ENCODE assay signal across 1 cellular context in the genomic region with DNA sequence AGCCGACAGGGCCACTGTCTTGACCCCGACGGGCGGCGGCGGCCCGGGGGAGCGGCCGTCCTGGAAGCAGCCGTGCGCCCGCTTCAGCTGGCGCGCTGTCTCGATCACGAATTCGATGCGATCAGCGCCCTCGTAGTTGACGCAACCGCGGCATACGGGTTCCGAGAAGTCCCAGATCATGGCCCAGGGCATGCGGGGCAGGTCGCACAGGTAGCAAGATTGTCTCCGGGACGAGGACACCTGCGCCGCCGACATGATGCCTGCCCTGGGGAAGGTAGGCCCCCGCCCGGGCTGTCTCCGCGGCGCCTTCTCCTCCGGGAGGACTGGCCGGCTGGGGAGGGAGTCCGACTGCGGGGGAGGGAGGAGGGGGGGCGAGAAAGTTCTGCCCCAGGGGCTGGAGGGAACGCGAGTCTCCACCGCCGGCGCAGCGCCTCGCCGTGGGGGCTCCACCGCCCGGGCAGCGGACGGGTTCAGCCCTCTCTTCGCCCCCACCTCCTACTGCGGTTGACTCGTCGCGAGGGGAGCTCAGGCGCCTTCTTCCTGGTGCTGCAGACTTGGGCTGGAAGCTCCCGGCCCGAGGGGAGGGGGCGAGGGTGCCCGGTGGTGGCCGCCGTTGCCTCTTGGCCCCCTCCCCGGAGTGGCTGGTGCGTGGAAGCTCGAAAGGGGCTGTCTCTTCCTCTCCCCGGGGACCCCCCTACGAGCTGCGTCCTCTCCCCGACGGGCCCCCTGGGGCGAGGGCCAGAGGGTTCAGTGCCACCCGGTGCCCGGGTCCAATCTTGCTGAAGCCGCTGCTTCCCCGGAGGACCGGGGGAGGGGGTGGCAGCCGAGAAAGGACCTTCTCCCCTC.
A peak's percentile ranks its signal among the peaks of the same experiment; 100 is the strongest.
TF ChIP-seq lines count a peak whose summit lies in the region.

No MANE protein-coding gene starts in this region.

TF ChIP-seq in GM12878, 131 proteins besides CTCF, POLR2A, EP300 and RAD21 (continued from another document):
- TF ChIP-seq, protein P1, sequence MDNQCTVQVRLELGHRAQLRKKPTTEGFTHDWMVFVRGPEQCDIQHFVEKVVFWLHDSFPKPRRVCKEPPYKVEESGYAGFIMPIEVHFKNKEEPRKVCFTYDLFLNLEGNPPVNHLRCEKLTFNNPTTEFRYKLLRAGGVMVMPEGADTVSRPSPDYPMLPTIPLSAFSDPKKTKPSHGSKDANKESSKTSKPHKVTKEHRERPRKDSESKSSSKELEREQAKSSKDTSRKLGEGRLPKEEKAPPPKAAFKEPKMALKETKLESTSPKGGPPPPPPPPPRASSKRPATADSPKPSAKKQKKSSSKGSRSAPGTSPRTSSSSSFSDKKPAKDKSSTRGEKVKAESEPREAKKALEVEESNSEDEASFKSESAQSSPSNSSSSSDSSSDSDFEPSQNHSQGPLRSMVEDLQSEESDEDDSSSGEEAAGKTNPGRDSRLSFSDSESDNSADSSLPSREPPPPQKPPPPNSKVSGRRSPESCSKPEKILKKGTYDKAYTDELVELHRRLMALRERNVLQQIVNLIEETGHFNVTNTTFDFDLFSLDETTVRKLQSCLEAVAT (IDR thresholded peaks at IDR 0.05), result peak; percentile 89; the same call in 1 of the 2 replicates
- TF ChIP-seq, protein P2, sequence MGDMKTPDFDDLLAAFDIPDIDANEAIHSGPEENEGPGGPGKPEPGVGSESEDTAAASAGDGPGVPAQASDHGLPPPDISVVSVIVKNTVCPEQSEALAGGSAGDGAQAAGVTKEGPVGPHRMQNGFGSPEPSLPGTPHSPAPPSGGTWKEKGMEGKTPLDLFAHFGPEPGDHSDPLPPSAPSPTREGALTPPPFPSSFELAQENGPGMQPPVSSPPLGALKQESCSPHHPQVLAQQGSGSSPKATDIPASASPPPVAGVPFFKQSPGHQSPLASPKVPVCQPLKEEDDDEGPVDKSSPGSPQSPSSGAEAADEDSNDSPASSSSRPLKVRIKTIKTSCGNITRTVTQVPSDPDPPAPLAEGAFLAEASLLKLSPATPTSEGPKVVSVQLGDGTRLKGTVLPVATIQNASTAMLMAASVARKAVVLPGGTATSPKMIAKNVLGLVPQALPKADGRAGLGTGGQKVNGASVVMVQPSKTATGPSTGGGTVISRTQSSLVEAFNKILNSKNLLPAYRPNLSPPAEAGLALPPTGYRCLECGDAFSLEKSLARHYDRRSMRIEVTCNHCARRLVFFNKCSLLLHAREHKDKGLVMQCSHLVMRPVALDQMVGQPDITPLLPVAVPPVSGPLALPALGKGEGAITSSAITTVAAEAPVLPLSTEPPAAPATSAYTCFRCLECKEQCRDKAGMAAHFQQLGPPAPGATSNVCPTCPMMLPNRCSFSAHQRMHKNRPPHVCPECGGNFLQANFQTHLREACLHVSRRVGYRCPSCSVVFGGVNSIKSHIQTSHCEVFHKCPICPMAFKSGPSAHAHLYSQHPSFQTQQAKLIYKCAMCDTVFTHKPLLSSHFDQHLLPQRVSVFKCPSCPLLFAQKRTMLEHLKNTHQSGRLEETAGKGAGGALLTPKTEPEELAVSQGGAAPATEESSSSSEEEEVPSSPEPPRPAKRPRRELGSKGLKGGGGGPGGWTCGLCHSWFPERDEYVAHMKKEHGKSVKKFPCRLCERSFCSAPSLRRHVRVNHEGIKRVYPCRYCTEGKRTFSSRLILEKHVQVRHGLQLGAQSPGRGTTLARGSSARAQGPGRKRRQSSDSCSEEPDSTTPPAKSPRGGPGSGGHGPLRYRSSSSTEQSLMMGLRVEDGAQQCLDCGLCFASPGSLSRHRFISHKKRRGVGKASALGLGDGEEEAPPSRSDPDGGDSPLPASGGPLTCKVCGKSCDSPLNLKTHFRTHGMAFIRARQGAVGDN (IDR thresholded peaks at IDR 0.05), result peak; percentile 69
- TF ChIP-seq, protein P3, sequence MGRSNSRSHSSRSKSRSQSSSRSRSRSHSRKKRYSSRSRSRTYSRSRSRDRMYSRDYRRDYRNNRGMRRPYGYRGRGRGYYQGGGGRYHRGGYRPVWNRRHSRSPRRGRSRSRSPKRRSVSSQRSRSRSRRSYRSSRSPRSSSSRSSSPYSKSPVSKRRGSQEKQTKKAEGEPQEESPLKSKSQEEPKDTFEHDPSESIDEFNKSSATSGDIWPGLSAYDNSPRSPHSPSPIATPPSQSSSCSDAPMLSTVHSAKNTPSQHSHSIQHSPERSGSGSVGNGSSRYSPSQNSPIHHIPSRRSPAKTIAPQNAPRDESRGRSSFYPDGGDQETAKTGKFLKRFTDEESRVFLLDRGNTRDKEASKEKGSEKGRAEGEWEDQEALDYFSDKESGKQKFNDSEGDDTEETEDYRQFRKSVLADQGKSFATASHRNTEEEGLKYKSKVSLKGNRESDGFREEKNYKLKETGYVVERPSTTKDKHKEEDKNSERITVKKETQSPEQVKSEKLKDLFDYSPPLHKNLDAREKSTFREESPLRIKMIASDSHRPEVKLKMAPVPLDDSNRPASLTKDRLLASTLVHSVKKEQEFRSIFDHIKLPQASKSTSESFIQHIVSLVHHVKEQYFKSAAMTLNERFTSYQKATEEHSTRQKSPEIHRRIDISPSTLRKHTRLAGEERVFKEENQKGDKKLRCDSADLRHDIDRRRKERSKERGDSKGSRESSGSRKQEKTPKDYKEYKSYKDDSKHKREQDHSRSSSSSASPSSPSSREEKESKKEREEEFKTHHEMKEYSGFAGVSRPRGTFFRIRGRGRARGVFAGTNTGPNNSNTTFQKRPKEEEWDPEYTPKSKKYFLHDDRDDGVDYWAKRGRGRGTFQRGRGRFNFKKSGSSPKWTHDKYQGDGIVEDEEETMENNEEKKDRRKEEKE (IDR thresholded peaks at IDR 0.05), result no peak
- TF ChIP-seq SUZ12 (IDR thresholded peaks at IDR 0.05; ENCODE audit: unreplicated experiment), result no peak
- 0 out of 2 replicates have a peak, but pooled peaks have one; percentile 42 for TF ChIP-seq IKZF1 (conservative IDR thresholded peaks at IDR 0.05)
- TF ChIP-seq, protein P4, sequence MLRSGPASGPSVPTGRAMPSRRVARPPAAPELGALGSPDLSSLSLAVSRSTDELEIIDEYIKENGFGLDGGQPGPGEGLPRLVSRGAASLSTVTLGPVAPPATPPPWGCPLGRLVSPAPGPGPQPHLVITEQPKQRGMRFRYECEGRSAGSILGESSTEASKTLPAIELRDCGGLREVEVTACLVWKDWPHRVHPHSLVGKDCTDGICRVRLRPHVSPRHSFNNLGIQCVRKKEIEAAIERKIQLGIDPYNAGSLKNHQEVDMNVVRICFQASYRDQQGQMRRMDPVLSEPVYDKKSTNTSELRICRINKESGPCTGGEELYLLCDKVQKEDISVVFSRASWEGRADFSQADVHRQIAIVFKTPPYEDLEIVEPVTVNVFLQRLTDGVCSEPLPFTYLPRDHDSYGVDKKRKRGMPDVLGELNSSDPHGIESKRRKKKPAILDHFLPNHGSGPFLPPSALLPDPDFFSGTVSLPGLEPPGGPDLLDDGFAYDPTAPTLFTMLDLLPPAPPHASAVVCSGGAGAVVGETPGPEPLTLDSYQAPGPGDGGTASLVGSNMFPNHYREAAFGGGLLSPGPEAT (IDR thresholded peaks at IDR 0.05; ENCODE audit: low read depth), result peak; percentile 59; the same call in 1 of the 2 replicates
- no peak for TF ChIP-seq CBFB (IDR thresholded peaks at IDR 0.05; ENCODE audit: low read depth)
- TF ChIP-seq, protein P5, sequence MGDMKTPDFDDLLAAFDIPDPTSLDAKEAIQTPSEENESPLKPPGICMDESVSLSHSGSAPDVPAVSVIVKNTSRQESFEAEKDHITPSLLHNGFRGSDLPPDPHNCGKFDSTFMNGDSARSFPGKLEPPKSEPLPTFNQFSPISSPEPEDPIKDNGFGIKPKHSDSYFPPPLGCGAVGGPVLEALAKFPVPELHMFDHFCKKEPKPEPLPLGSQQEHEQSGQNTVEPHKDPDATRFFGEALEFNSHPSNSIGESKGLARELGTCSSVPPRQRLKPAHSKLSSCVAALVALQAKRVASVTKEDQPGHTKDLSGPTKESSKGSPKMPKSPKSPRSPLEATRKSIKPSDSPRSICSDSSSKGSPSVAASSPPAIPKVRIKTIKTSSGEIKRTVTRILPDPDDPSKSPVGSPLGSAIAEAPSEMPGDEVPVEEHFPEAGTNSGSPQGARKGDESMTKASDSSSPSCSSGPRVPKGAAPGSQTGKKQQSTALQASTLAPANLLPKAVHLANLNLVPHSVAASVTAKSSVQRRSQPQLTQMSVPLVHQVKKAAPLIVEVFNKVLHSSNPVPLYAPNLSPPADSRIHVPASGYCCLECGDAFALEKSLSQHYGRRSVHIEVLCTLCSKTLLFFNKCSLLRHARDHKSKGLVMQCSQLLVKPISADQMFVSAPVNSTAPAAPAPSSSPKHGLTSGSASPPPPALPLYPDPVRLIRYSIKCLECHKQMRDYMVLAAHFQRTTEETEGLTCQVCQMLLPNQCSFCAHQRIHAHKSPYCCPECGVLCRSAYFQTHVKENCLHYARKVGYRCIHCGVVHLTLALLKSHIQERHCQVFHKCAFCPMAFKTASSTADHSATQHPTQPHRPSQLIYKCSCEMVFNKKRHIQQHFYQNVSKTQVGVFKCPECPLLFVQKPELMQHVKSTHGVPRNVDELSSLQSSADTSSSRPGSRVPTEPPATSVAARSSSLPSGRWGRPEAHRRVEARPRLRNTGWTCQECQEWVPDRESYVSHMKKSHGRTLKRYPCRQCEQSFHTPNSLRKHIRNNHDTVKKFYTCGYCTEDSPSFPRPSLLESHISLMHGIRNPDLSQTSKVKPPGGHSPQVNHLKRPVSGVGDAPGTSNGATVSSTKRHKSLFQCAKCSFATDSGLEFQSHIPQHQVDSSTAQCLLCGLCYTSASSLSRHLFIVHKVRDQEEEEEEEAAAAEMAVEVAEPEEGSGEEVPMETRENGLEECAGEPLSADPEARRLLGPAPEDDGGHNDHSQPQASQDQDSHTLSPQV (IDR thresholded peaks at IDR 0.05), result no peak
- TF ChIP-seq, protein P6, sequence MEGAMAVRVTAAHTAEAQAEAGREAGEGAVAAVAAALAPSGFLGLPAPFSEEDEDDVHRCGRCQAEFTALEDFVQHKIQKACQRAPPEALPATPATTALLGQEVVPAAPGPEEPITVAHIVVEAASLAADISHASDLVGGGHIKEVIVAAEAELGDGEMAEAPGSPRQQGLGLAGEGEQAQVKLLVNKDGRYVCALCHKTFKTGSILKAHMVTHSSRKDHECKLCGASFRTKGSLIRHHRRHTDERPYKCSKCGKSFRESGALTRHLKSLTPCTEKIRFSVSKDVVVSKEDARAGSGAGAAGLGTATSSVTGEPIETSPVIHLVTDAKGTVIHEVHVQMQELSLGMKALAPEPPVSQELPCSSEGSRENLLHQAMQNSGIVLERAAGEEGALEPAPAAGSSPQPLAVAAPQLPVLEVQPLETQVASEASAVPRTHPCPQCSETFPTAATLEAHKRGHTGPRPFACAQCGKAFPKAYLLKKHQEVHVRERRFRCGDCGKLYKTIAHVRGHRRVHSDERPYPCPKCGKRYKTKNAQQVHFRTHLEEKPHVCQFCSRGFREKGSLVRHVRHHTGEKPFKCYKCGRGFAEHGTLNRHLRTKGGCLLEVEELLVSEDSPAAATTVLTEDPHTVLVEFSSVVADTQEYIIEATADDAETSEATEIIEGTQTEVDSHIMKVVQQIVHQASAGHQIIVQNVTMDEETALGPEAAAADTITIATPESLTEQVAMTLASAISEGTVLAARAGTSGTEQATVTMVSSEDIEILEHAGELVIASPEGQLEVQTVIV (IDR thresholded peaks at IDR 0.05; ENCODE audit: borderline replicate concordance, partially characterized antibody), result peak; percentile 15
- TF ChIP-seq, protein P7, sequence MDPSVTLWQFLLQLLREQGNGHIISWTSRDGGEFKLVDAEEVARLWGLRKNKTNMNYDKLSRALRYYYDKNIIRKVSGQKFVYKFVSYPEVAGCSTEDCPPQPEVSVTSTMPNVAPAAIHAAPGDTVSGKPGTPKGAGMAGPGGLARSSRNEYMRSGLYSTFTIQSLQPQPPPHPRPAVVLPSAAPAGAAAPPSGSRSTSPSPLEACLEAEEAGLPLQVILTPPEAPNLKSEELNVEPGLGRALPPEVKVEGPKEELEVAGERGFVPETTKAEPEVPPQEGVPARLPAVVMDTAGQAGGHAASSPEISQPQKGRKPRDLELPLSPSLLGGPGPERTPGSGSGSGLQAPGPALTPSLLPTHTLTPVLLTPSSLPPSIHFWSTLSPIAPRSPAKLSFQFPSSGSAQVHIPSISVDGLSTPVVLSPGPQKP (IDR thresholded peaks at IDR 0.05; ENCODE audit: low read depth, low read length), result no peak
- peak; percentile 48; the same call in 1 of the 2 replicates for TF ChIP-seq SIN3A (IDR thresholded peaks at IDR 0.05; ENCODE audit: low read depth, low read length)
- TF ChIP-seq BHLHE40 (IDR thresholded peaks at IDR 0.05; ENCODE audit: borderline replicate concordance in 1 of 2, low read depth in 2 of 2, low read length in 1 of 2), result no peak
- no peak for TF ChIP-seq SREBF2 (IDR thresholded peaks at IDR 0.05; ENCODE audit: low read length)
- no peak for TF ChIP-seq GATAD2B (conservative IDR thresholded peaks at IDR 0.05; ENCODE audit: low read depth)
- TF ChIP-seq RELA (IDR thresholded peaks at IDR 0.05; ENCODE audit: borderline replicate concordance, partially characterized antibody), result no peak
- no peak for TF ChIP-seq POU2F2 (IDR thresholded peaks at IDR 0.05; ENCODE audit: borderline replicate concordance, low read depth, low read length)
- TF ChIP-seq SP1 (IDR thresholded peaks at IDR 0.05; ENCODE audit: low read depth, low read length), result peak; percentile 11
- no peak for TF ChIP-seq CHD4 (IDR thresholded peaks at IDR 0.05)
- no peak for TF ChIP-seq BMI1 (IDR thresholded peaks at IDR 0.05; ENCODE audit: borderline replicate concordance)
- 0 out of 2 replicates have a peak, but pooled peaks have one; percentile 37 for TF ChIP-seq TARDBP (IDR thresholded peaks at IDR 0.05; ENCODE audit: borderline replicate concordance)
- peak; percentile 79; the same call in 1 of the 2 replicates for TF ChIP-seq HDGF (IDR thresholded peaks at IDR 0.05)
- TF ChIP-seq ETV6 (conservative IDR thresholded peaks at IDR 0.05 in 1 of 2, IDR thresholded peaks at IDR 0.05 in 1 of 2; ENCODE audit: borderline replicate concordance in 1 of 2, low read depth in 1 of 2), result no peak
- TF ChIP-seq HCFC1 (IDR thresholded peaks at IDR 0.05; ENCODE audit: low read length), result peak; percentile 17; the same call in 1 of the 2 replicates
- TF ChIP-seq LARP7 (IDR thresholded peaks at IDR 0.05), result no peak
- 0 out of 2 replicates have a peak, but pooled peaks have one; percentile 3 for TF ChIP-seq TCF12 (IDR thresholded peaks at IDR 0.05; ENCODE audit: low read depth, low read length)
- TF ChIP-seq PAX5 (IDR thresholded peaks at IDR 0.05; ENCODE audit: borderline replicate concordance, low read depth, low read length), result peak; percentile 38; the same call in 1 of the 2 replicates
- TF ChIP-seq, protein P8, sequence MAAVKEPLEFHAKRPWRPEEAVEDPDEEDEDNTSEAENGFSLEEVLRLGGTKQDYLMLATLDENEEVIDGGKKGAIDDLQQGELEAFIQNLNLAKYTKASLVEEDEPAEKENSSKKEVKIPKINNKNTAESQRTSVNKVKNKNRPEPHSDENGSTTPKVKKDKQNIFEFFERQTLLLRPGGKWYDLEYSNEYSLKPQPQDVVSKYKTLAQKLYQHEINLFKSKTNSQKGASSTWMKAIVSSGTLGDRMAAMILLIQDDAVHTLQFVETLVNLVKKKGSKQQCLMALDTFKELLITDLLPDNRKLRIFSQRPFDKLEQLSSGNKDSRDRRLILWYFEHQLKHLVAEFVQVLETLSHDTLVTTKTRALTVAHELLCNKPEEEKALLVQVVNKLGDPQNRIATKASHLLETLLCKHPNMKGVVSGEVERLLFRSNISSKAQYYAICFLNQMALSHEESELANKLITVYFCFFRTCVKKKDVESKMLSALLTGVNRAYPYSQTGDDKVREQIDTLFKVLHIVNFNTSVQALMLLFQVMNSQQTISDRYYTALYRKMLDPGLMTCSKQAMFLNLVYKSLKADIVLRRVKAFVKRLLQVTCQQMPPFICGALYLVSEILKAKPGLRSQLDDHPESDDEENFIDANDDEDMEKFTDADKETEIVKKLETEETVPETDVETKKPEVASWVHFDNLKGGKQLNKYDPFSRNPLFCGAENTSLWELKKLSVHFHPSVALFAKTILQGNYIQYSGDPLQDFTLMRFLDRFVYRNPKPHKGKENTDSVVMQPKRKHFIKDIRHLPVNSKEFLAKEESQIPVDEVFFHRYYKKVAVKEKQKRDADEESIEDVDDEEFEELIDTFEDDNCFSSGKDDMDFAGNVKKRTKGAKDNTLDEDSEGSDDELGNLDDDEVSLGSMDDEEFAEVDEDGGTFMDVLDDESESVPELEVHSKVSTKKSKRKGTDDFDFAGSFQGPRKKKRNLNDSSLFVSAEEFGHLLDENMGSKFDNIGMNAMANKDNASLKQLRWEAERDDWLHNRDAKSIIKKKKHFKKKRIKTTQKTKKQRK (IDR thresholded peaks at IDR 0.05; ENCODE audit: low read depth, low read length), result no peak
- no peak for TF ChIP-seq PAX8 (IDR thresholded peaks at IDR 0.05)
TF ChIP-seq in GM12878: peak in this region for 28.
